34 cellular contexts compared by ENCODE assay signal in the genomic region with DNA sequence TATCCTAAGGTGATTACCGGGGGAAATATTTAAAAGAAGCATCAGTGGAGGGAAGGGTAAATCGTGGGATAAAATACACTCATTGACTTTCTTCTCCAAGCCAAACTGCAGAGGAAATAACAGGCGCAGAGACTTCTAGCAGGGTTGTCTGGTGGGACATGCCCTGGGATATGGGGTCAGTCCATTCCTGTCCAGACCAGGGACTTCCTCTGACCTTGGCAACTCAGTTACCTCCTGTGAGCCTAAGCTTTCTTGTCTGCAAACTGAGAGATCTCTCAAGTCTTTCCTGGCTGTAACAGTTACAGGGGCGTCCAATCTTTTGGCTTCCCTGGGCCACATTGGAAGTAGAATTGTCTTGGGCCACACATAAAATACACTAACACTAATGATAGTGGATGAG.
"Had no signal": no experiment of that assay in that cellular context is flagged by ENCODE, and none has a peak within 500 bp of the region (broad histone marks: within the 10 kb centered on the region; RNA-seq: fewer than 3 reads in every experiment).

No MANE protein-coding gene starts in this region.

- H3K9me3 ChIP-seq: gastrocnemius medialis had no signal

- H3K4me3 ChIP-seq: coronary artery, dorsolateral prefrontal cortex, esophagus muscularis mucosa, gastrocnemius medialis, heart left ventricle had no signal

- H3K27ac ChIP-seq: brain microvascular endothelial cell, coronary artery, dorsolateral prefrontal cortex, esophagus muscularis mucosa, foreskin keratinocyte, gastrocnemius medialis, heart left ventricle had no signal

- H3K4me3 Mint-ChIP-seq: activated CD4-positive, alpha-beta memory T cell treated with anti-CD3 and anti-CD28 coated beads, Interleukin-2, amount 10 ng/mL, durations not matched to agents 7 days and 5 days; activated CD4-positive, alpha-beta T cell treated with anti-CD3 and anti-CD28 coated beads, Interleukin-2, amount 10 ng/mL, durations not matched to agents 7 days and 5 days; activated naive CD8-positive, alpha-beta T cell; activated T-cell treated with anti-CD3 and anti-CD28 coated beads, Interleukin-2, amount 50 U/mL, for 24 hours; activated T-cell treated with anti-CD3 and anti-CD28 coated beads, Interleukin-2, amount 50 U/mL, for 72 hours; central memory CD8-positive, alpha-beta T cell; dendritic cell treated with granulocyte-macrophage colony-stimulating factor and Interleukin-4, amounts not matched to agents 40 ng/mL and 50 ng/mL, for 4 days; effector memory CD8-positive, alpha-beta T cell; T-helper 17 cell; T-helper 2 cell treated with Interferon-gamma antibody and Interleukin-4, amounts not matched to agents 5 μg/mL and 100 μg/mL, for 36 hours had no signal

- H3K27me3 ChIP-seq: brain microvascular endothelial cell, dorsolateral prefrontal cortex, esophagus muscularis mucosa, foreskin keratinocyte, gastrocnemius medialis, heart left ventricle had no signal

- FAIRE-seq: astrocyte, bronchial epithelial cell had no signal

- H3K4me1 ChIP-seq: foreskin keratinocyte, gastrocnemius medialis had no signal

- H3K4me1 Mint-ChIP-seq: activated CD4-positive, alpha-beta memory T cell treated with anti-CD3 and anti-CD28 coated beads, Interleukin-2, amount 10 ng/mL, durations not matched to agents 7 days and 5 days; activated CD4-positive, alpha-beta T cell treated with anti-CD3 and anti-CD28 coated beads, Interleukin-2, amount 10 ng/mL, durations not matched to agents 7 days and 5 days; T-helper 17 cell had no signal

- ATAC-seq: activated T-cell treated with anti-CD3 and anti-CD28 coated beads, Interleukin-2, amount 50 U/mL, for 72 hours; effector memory CD8-positive, alpha-beta T cell; foreskin keratinocyte; gastrocnemius medialis; heart left ventricle; T-helper 17 cell had no signal

- DNase-seq: activated CD4-positive, alpha-beta memory T cell treated with anti-CD3 and anti-CD28 coated beads, Interleukin-2, amount 10 ng/mL, durations not matched to agents 7 days and 5 days; activated CD4-positive, alpha-beta T cell treated with anti-CD3 and anti-CD28 coated beads for 1 hour; activated CD4-positive, alpha-beta T cell treated with anti-CD3 and anti-CD28 coated beads for 4 hours; activated CD4-positive, alpha-beta T cell treated with anti-CD3 and anti-CD28 coated beads, Interleukin-2, amount 10 ng/mL, durations not matched to agents 7 days and 5 days; activated CD4-positive, alpha-beta T cell treated with anti-CD3 and anti-CD28 coated beads, Interleukin-2, amount 50 U/mL, for 4 hours; activated CD8-positive, alpha-beta memory T cell treated with anti-CD3 and anti-CD28 coated beads, Interleukin-2, amount 50 U/mL, for 48 hours; activated gamma-delta T cell treated with Interleukin-2 at 50 U/mL for 16 hours; activated naive CD4-positive, alpha-beta T cell treated with anti-CD3 and anti-CD28 coated beads, Interleukin-2, amount 50 U/mL, for 16 hours; activated naive CD4-positive, alpha-beta T cell treated with Interleukin-2 at 50 U/mL for 16 hours; activated T-cell treated with anti-CD3 and anti-CD28 coated beads for 4 hours; activated T-cell treated with anti-CD3 and anti-CD28 coated beads, Interleukin-2, amount 50 U/mL, for 24 hours; activated T-cell treated with anti-CD3 and anti-CD28 coated beads, Interleukin-2, amount 50 U/mL, for 72 hours; amniotic stem cell; anterior cingulate cortex; brain microvascular endothelial cell; dorsolateral prefrontal cortex; effector CD4-positive, alpha-beta T cell; effector memory CD8-positive, alpha-beta T cell; erythroblast; foreskin keratinocyte; gastrocnemius medialis; glutamatergic neuron; heart left ventricle; T-helper 1 cell; T-helper 17 cell; T1000 had no signal

- H3K36me3 ChIP-seq: brain microvascular endothelial cell, esophagus muscularis mucosa, gastrocnemius medialis, heart left ventricle had no signal

- H3K27ac Mint-ChIP-seq: activated CD4-positive, alpha-beta memory T cell treated with anti-CD3 and anti-CD28 coated beads, Interleukin-2, amount 10 ng/mL, durations not matched to agents 7 days and 5 days; activated CD4-positive, alpha-beta T cell treated with anti-CD3 and anti-CD28 coated beads, Interleukin-2, amount 10 ng/mL, durations not matched to agents 7 days and 5 days; activated naive CD8-positive, alpha-beta T cell; activated T-cell treated with anti-CD3 and anti-CD28 coated beads, Interleukin-2, amount 50 U/mL, for 24 hours; activated T-cell treated with anti-CD3 and anti-CD28 coated beads, Interleukin-2, amount 50 U/mL, for 72 hours; dendritic cell treated with granulocyte-macrophage colony-stimulating factor and Interleukin-4, amounts not matched to agents 40 ng/mL and 50 ng/mL, for 4 days; effector memory CD8-positive, alpha-beta T cell; T-helper 17 cell; T-helper 2 cell treated with Interferon-gamma antibody and Interleukin-4, amounts not matched to agents 5 μg/mL and 100 μg/mL, for 36 hours had no signal

- H3K27me3 Mint-ChIP-seq: activated CD4-positive, alpha-beta memory T cell treated with anti-CD3 and anti-CD28 coated beads, Interleukin-2, amount 10 ng/mL, durations not matched to agents 7 days and 5 days; activated CD4-positive, alpha-beta T cell treated with anti-CD3 and anti-CD28 coated beads, Interleukin-2, amount 10 ng/mL, durations not matched to agents 7 days and 5 days; activated naive CD8-positive, alpha-beta T cell; activated T-cell treated with anti-CD3 and anti-CD28 coated beads, Interleukin-2, amount 50 U/mL, for 24 hours; central memory CD8-positive, alpha-beta T cell; dendritic cell treated with granulocyte-macrophage colony-stimulating factor and Interleukin-4, amounts not matched to agents 40 ng/mL and 50 ng/mL, for 4 days; effector memory CD8-positive, alpha-beta T cell; T-helper 17 cell had no signal
